21 cellular contexts compared by ENCODE assay signal in genomic region chr1:149966405-149966804, GRCh38.
"Had no signal": no experiment of that assay in that cellular context is flagged by ENCODE, and none has a peak within 500 bp of the region (broad histone marks: within the 10 kb centered on the region; RNA-seq: fewer than 3 reads in every experiment).

No MANE protein-coding gene starts in this region.

- ATAC-seq: effector memory CD8-positive, alpha-beta T cell; gastrocnemius medialis; left ventricle myocardium superior; lower lobe of right lung; natural killer cell; psoas muscle; right cardiac atrium; stimulated activated effector memory CD8-positive, alpha-beta T cell treated with anti-CD3 and anti-CD28 coated beads, Interleukin-12 subunit alpha, Interleukin-12 subunit beta, amount 100 ng/mL, for 72 hours had no signal

- H3K27ac Mint-ChIP-seq: natural killer cell; stimulated activated effector memory CD8-positive, alpha-beta T cell treated with anti-CD3 and anti-CD28 coated beads, Interleukin-12 subunit alpha, Interleukin-12 subunit beta, amount 100 ng/mL, for 72 hours had no signal

- H3K4me3 ChIP-seq: gastrocnemius medialis, lower lobe of right lung, ovary, psoas muscle, sigmoid colon, stomach, thyroid gland, vagina had no signal

- H3K36me3 ChIP-seq: ovary had no signal

- H3K9me3 ChIP-seq: gastrocnemius medialis, lower lobe of right lung, ovary, psoas muscle, sigmoid colon, stomach, thyroid gland, vagina had no signal

- H3K27ac ChIP-seq: gastrocnemius medialis, lower lobe of right lung, ovary, psoas muscle, sigmoid colon, thyroid gland, vagina had no signal

- H3K4me3 Mint-ChIP-seq: effector memory CD8-positive, alpha-beta T cell; natural killer cell; stimulated activated effector memory CD8-positive, alpha-beta T cell treated with anti-CD3 and anti-CD28 coated beads, Interleukin-12 subunit alpha, Interleukin-12 subunit beta, amount 100 ng/mL, for 72 hours had no signal

- H3K27me3 Mint-ChIP-seq: effector memory CD8-positive, alpha-beta T cell had no signal

- H3K4me1 ChIP-seq: psoas muscle had no signal

- H3K9me3 Mint-ChIP-seq: effector memory CD8-positive, alpha-beta T cell; natural killer cell; stimulated activated effector memory CD8-positive, alpha-beta T cell treated with anti-CD3 and anti-CD28 coated beads, Interleukin-12 subunit alpha, Interleukin-12 subunit beta, amount 100 ng/mL, for 72 hours had no signal

- H3K27me3 ChIP-seq: gastrocnemius medialis, ovary, sigmoid colon, stomach, thyroid gland, vagina had no signal

- DNase-seq: effector memory CD8-positive, alpha-beta T cell; foreskin fibroblast; gastrocnemius medialis; head of caudate nucleus; left ventricle myocardium superior; lower lobe of right lung; natural killer cell; occipital lobe; ovary; posterior cingulate gyrus; psoas muscle; right cardiac atrium; sigmoid colon; stimulated activated CD4-positive, alpha-beta T cell treated with anti-CD3 and anti-CD28 coated beads, Interleukin-2, amount 100 ng/mL, for 24 hours; stimulated activated CD4-positive, alpha-beta T cell treated with anti-CD3 and anti-CD28 coated beads, Interleukin-4, amount 100 ng/mL, for 24 hours; stimulated activated naive CD4-positive, alpha-beta T cell treated with Interleukin-2 at 50 U/mL for 16 hours; stomach; thyroid gland; trophoblast cell had no signal
